15 cellular contexts compared by ENCODE assay signal in genomic region chr5:141961466-141961865, GRCh38. TPM values are rescaled to one million over a fixed set of nuclear protein-coding genes. Genes with fewer than 3 reads are reported as not detected.
A peak's percentile ranks its signal among the peaks of the same experiment; 100 is the strongest.
DNase-seq lines count a peak whose midpoint lies in the region; ATAC-seq and TF ChIP-seq lines count a peak whose summit lies in the region.
"Had no signal": no experiment of that assay in that cellular context is flagged by ENCODE, and none has a peak within 500 bp of the region (broad histone marks: within the 10 kb centered on the region; RNA-seq: fewer than 3 reads in every experiment).

No MANE protein-coding gene starts in this region.

- no peaks in the 10 kb centered on the region for H3K27me3 Mint-ChIP-seq in CD4-positive, alpha-beta memory T cell
- peaks cover 2% of the 10 kb centered on the region; the same call in 1 of the 2 replicates for H3K27me3 Mint-ChIP-seq in HFFc6 (ENCODE audit: insufficient read depth)
- H3K27me3 Mint-ChIP-seq in activated T-helper 2 cell treated with anti-CD3 and anti-CD28 coated beads, Interferon-gamma antibody, Interleukin-2, Interleukin-4, amounts not matched to agents 10 μg/mL and 5 μg/mL and 100 μg/mL, durations not matched to agents 14 hours and 24 hours and 36 hours (ENCODE audit: low read depth): no peaks in the 10 kb centered on the region
- H3K27me3 Mint-ChIP-seq in naive thymus-derived CD4-positive, alpha-beta T cell: no peaks in the 10 kb centered on the region

- TF ChIP-seq CTCF in HFFc6 (IDR thresholded peaks at IDR 0.05): no peak

- H3K4me3 Mint-ChIP-seq in CD4-positive, alpha-beta memory T cell: peak overlapping the region in 2 of 8 donors; percentile 57 to 63
- H3K4me3 Mint-ChIP-seq in HFFc6: no peak overlapping the region
- H3K4me3 Mint-ChIP-seq in activated T-helper 2 cell treated with anti-CD3 and anti-CD28 coated beads, Interferon-gamma antibody, Interleukin-2, Interleukin-4, amounts not matched to agents 10 μg/mL and 5 μg/mL and 100 μg/mL, durations not matched to agents 14 hours and 24 hours and 36 hours (ENCODE audit: low read depth): no peak overlapping the region
- peak overlapping the region in 9 of 10 donors; percentile 25 to 75 (median 53) for H3K4me3 Mint-ChIP-seq in naive thymus-derived CD4-positive, alpha-beta T cell

- H3K36me3 ChIP-seq in CD4-positive, alpha-beta memory T cell (ENCODE audit: insufficient read depth, low read length): no peaks in the 10 kb centered on the region
- no peaks in the 10 kb centered on the region for H3K36me3 ChIP-seq in naive thymus-derived CD4-positive, alpha-beta T cell (ENCODE audit: control insufficient read depth in 2 of 3, insufficient read depth in 3 of 3, low read length in 3 of 3)
- H3K36me3 ChIP-seq: heart right ventricle, suprapubic skin had no signal

- H3K27ac Mint-ChIP-seq in CD4-positive, alpha-beta memory T cell: peak overlapping the region in 4 of 7 donors; percentile 53 to 92 (median 80)
- peak overlapping the region; percentile 70; the same call in 1 of the 2 replicates for H3K27ac Mint-ChIP-seq in HFFc6
- H3K27ac Mint-ChIP-seq in activated T-helper 2 cell treated with anti-CD3 and anti-CD28 coated beads, Interferon-gamma antibody, Interleukin-2, Interleukin-4, amounts not matched to agents 10 μg/mL and 5 μg/mL and 100 μg/mL, durations not matched to agents 14 hours and 24 hours and 36 hours: peak overlapping the region; percentile 76
- peak overlapping the region; percentile 82 to 93 (median 92) for H3K27ac Mint-ChIP-seq in naive thymus-derived CD4-positive, alpha-beta T cell

- no peak for ATAC-seq in naive thymus-derived CD4-positive, alpha-beta T cell
- no peak for ATAC-seq in HG02678 (IDR thresholded peaks at IDR 0.05; ENCODE audit: unreplicated experiment)
- ATAC-seq in HG03354 (IDR thresholded peaks at IDR 0.05; ENCODE audit: poor library complexity, severe bottlenecking, unreplicated experiment): no peak

- intact Hi-C loops in CD4-positive, alpha-beta memory T cell (cut with micrococcal nuclease): no loop called here
- intact Hi-C loops in activated T-helper 2 cell treated with anti-CD3 and anti-CD28 coated beads, Interferon-gamma antibody, Interleukin-2, Interleukin-4, amounts not matched to agents 10 μg/mL and 5 μg/mL and 100 μg/mL, durations not matched to agents 14 hours and 24 hours and 36 hours (cut with micrococcal nuclease): loop anchor here (2.0 to 10.0 kb wide), 4 partner anchors 37 to 147 kb away; no protein-coding TSS in a partner anchor
- intact Hi-C loops in naive thymus-derived CD4-positive, alpha-beta T cell (cut with micrococcal nuclease): loop anchor here in 1 of 2 donors (2.0 to 10.0 kb wide), 3 partner anchors 83 to 263 kb away; partner anchors contain the start of gene PCDH1

- no peak overlapping the region for H3K4me3 ChIP-seq in CD4-positive, alpha-beta memory T cell (ENCODE audit: low read length in 2 of 2)
- H3K4me3 ChIP-seq in naive thymus-derived CD4-positive, alpha-beta T cell (ENCODE audit: low read length): peak overlapping the region; percentile 7
- H3K4me3 ChIP-seq: heart right ventricle, psoas muscle, suprapubic skin had no signal

- peak overlapping the region; percentile 22 for H3K27ac ChIP-seq in CD4-positive, alpha-beta memory T cell (ENCODE audit: low read depth, low read length)
- H3K27ac ChIP-seq in naive thymus-derived CD4-positive, alpha-beta T cell (ENCODE audit: low read depth, low read length): peak overlapping the region; percentile 50
- H3K27ac ChIP-seq: C4-2B, psoas muscle, suprapubic skin had no signal

- H3K4me1 Mint-ChIP-seq in CD4-positive, alpha-beta memory T cell: peaks cover 28 to 45% (median 36%) of the 10 kb centered on the region in 4 donors
- peaks cover 18% of the 10 kb centered on the region for H3K4me1 Mint-ChIP-seq in HFFc6 (ENCODE audit: low read depth)
- peaks cover 35% of the 10 kb centered on the region for H3K4me1 Mint-ChIP-seq in activated T-helper 2 cell treated with anti-CD3 and anti-CD28 coated beads, Interferon-gamma antibody, Interleukin-2, Interleukin-4, amounts not matched to agents 10 μg/mL and 5 μg/mL and 100 μg/mL, durations not matched to agents 14 hours and 24 hours and 36 hours (ENCODE audit: low read depth)
- H3K4me1 Mint-ChIP-seq in naive thymus-derived CD4-positive, alpha-beta T cell: peaks cover 29 to 51% (median 42%) of the 10 kb centered on the region in 7 donors

- H3K9me3 Mint-ChIP-seq in CD4-positive, alpha-beta memory T cell: no peaks in the 10 kb centered on the region
- no peaks in the 10 kb centered on the region for H3K9me3 Mint-ChIP-seq in HFFc6
- no peaks in the 10 kb centered on the region for H3K9me3 Mint-ChIP-seq in activated T-helper 2 cell treated with anti-CD3 and anti-CD28 coated beads, Interferon-gamma antibody, Interleukin-2, Interleukin-4, amounts not matched to agents 10 μg/mL and 5 μg/mL and 100 μg/mL, durations not matched to agents 14 hours and 24 hours and 36 hours
- H3K9me3 Mint-ChIP-seq in naive thymus-derived CD4-positive, alpha-beta T cell: no peaks in the 10 kb centered on the region
- H3K9me3 Mint-ChIP-seq: activated B cell treated with CpG ODN at 0.5 μM for 24 hours had no signal

- CTCF ChIA-PET in CD4-positive, alpha-beta memory T cell (lab: Charles Lee; ENCODE audit: partially characterized antibody): interaction anchor here (0.7 to 9.0 kb wide), 62 partner anchors 9 to 752 kb away, joined by 3 to 250 read pairs (median 5); partner anchors contain the start of genes DELE1, FCHSD1, NDFIP1 and PCDH1
- CTCF ChIA-PET in naive thymus-derived CD4-positive, alpha-beta T cell (lab: Charles Lee): interaction anchor here (0.6 to 6.6 kb wide), 36 partner anchors 8 to 1405 kb away, joined by 3 to 143 read pairs (median 5); partner anchors contain the start of genes ARAP3, FCHSD1, PCDH1 and RNF14

- no peaks in the 10 kb centered on the region for H3K27me3 ChIP-seq in CD4-positive, alpha-beta memory T cell (ENCODE audit: insufficient read depth, low read length)
- H3K27me3 ChIP-seq in naive thymus-derived CD4-positive, alpha-beta T cell (ENCODE audit: control insufficient read depth in 2 of 2, insufficient read depth in 2 of 2, low read length in 2 of 2): no peaks in the 10 kb centered on the region
- H3K27me3 ChIP-seq: heart right ventricle, suprapubic skin had no signal

- no peak for DNase-seq in CD4-positive, alpha-beta memory T cell
- DNase-seq in HFFc6: no peak
- DNase-seq in activated T-helper 2 cell treated with anti-CD3 and anti-CD28 coated beads, Interferon-gamma antibody, Interleukin-2, Interleukin-4, amounts not matched to agents 10 μg/mL and 5 μg/mL and 100 μg/mL, durations not matched to agents 14 hours and 24 hours and 36 hours (ENCODE audit: low spot score): no peak
- no peak for DNase-seq in naive thymus-derived CD4-positive, alpha-beta T cell
- no peak for DNase-seq in cerebellum (ENCODE audit: low spot score)
- no peak for DNase-seq in inferior parietal cortex (ENCODE audit: extremely low spot score)
- DNase-seq: dermis blood vessel endothelial cell had no signal

- H3K36me3 Mint-ChIP-seq in CD4-positive, alpha-beta memory T cell: peaks cover 0 to 1% of the 10 kb centered on the region in 2 donors
- H3K36me3 Mint-ChIP-seq in HFFc6 (ENCODE audit: low read depth): no peaks in the 10 kb centered on the region
- no peaks in the 10 kb centered on the region for H3K36me3 Mint-ChIP-seq in activated T-helper 2 cell treated with anti-CD3 and anti-CD28 coated beads, Interferon-gamma antibody, Interleukin-2, Interleukin-4, amounts not matched to agents 10 μg/mL and 5 μg/mL and 100 μg/mL, durations not matched to agents 14 hours and 24 hours and 36 hours (ENCODE audit: low read depth)
- H3K36me3 Mint-ChIP-seq in naive thymus-derived CD4-positive, alpha-beta T cell: peaks cover 0 to 3% (median 0%) of the 10 kb centered on the region in 5 donors

- POLR2A ChIA-PET in CD4-positive, alpha-beta memory T cell (lab: Charles Lee; ENCODE audit: partially characterized antibody): interaction anchor here (0.6 to 7.3 kb wide), 24 partner anchors 8 to 325 kb away, joined by 3 to 103 read pairs (median 6); partner anchors contain the start of genes ARAP3, DELE1, FCHSD1 and GNPDA1
- POLR2A ChIA-PET in naive thymus-derived CD4-positive, alpha-beta T cell (lab: Charles Lee): interaction anchor here (1.0 to 3.3 kb wide), 17 partner anchors 8 to 368 kb away, joined by 3 to 55 read pairs (median 5); partner anchors contain the start of genes ARAP3, DELE1 and RNF14

- H3K4me1 ChIP-seq in CD4-positive, alpha-beta memory T cell (ENCODE audit: insufficient read depth, low read length): peaks cover 45% of the 10 kb centered on the region
- H3K4me1 ChIP-seq in naive thymus-derived CD4-positive, alpha-beta T cell (ENCODE audit: control insufficient read depth in 2 of 2, insufficient read depth in 2 of 2, low read length in 2 of 2): peaks cover 30 to 43% of the 10 kb centered on the region in 2 donors

- H3K9me3 ChIP-seq in CD4-positive, alpha-beta memory T cell (ENCODE audit: control insufficient read depth in 1 of 2, low read length in 2 of 2): no peaks in the 10 kb centered on the region
- H3K9me3 ChIP-seq in naive thymus-derived CD4-positive, alpha-beta T cell (ENCODE audit: control insufficient read depth in 2 of 3, low read length in 3 of 3): no peaks in the 10 kb centered on the region
- H3K9me3 ChIP-seq: heart right ventricle, psoas muscle, suprapubic skin had no signal

RNA-seq across cellular contexts. Expression of gene PCDH12, which starts 3.5 kb away (rescaled TPM):
- not detected for total RNA-seq in CD4-positive, alpha-beta memory T cell
- polyA plus RNA-seq in CD4-positive, alpha-beta memory T cell: under 1 TPM; 0.13 to 0.31 TPM
- total RNA-seq in HFFc6 (2021; fragmentation: NEBNext Ultra II Directional; extraction: Animal tissue kit (Norgen Biotek cat#: 25700)): under 1 TPM in 4 of 6 experiments, not detected in 2; 0.02 to 0.71 (median 0.08) TPM
- total RNA-seq in activated T-helper 2 cell treated with anti-CD3 and anti-CD28 coated beads, Interferon-gamma antibody, Interleukin-2, Interleukin-4, amounts not matched to agents 10 μg/mL and 5 μg/mL and 100 μg/mL, durations not matched to agents 14 hours and 24 hours and 36 hours: 1.1 and 1.3 TPM in 2 replicates
- total RNA-seq in naive thymus-derived CD4-positive, alpha-beta T cell: 1 to 10 TPM in 1 of 5 experiments, under 1 TPM in 1, not detected in 3; 0.78 to 1.5 TPM
- under 1 TPM; 0.11 to 0.29 TPM for polyA plus RNA-seq in naive thymus-derived CD4-positive, alpha-beta T cell
- total RNA-seq in cerebellum: 4.2 TPM
- total RNA-seq: activated B cell treated with CpG ODN at 0.5 μM for 24 hours, kidney epithelial cell had no signal

RNA-seq across cellular contexts. Expression of gene RNF14, which starts 7.4 kb away (rescaled TPM):
- total RNA-seq in CD4-positive, alpha-beta memory T cell: 10 to 100 TPM; 35.4 to 38.5 TPM
- 10 to 100 TPM; 52.0 TPM for polyA plus RNA-seq in CD4-positive, alpha-beta memory T cell
- total RNA-seq in HFFc6 (2021; fragmentation: NEBNext Ultra II Directional; extraction: Animal tissue kit (Norgen Biotek cat#: 25700)): 10 to 100 TPM; 56.0 to 65.5 (median 63.0) TPM
- 22.0 and 24.1 TPM in 2 replicates for total RNA-seq in activated T-helper 2 cell treated with anti-CD3 and anti-CD28 coated beads, Interferon-gamma antibody, Interleukin-2, Interleukin-4, amounts not matched to agents 10 μg/mL and 5 μg/mL and 100 μg/mL, durations not matched to agents 14 hours and 24 hours and 36 hours
- total RNA-seq in naive thymus-derived CD4-positive, alpha-beta T cell: 10 to 100 TPM; 14.7 to 32.0 (median 24.8) TPM
- polyA plus RNA-seq in naive thymus-derived CD4-positive, alpha-beta T cell: 10 to 100 TPM; 33.0 to 40.2 TPM
- total RNA-seq in cerebellum: 48.8 TPM

RNA-seq across cellular contexts. Expression of gene DELE1, which starts 37.8 kb away (rescaled TPM):
- total RNA-seq in CD4-positive, alpha-beta memory T cell: 10 to 100 TPM; 73.2 to 83.1 TPM
- polyA plus RNA-seq in CD4-positive, alpha-beta memory T cell: 10 to 100 TPM; 31.4 to 44.3 TPM
- 10 to 100 TPM; 44.4 to 54.2 (median 46.7) TPM for total RNA-seq in HFFc6 (2021; fragmentation: NEBNext Ultra II Directional; extraction: Animal tissue kit (Norgen Biotek cat#: 25700))
- total RNA-seq in activated T-helper 2 cell treated with anti-CD3 and anti-CD28 coated beads, Interferon-gamma antibody, Interleukin-2, Interleukin-4, amounts not matched to agents 10 μg/mL and 5 μg/mL and 100 μg/mL, durations not matched to agents 14 hours and 24 hours and 36 hours: 74.1 and 76.8 TPM in 2 replicates
- 100 to 1,000 TPM in 1 of 5 experiments, 10 to 100 TPM in 4; 77.3 to 101 (median 88.2) TPM for total RNA-seq in naive thymus-derived CD4-positive, alpha-beta T cell
- 10 to 100 TPM; 26.4 to 29.9 TPM for polyA plus RNA-seq in naive thymus-derived CD4-positive, alpha-beta T cell
- 50.6 TPM for total RNA-seq in cerebellum

RNA-seq across cellular contexts. Expression of gene GNPDA1, which starts 51.4 kb away (rescaled TPM):
- 10 to 100 TPM; 23.0 to 24.1 TPM for total RNA-seq in CD4-positive, alpha-beta memory T cell
- 10 to 100 TPM; 25.8 to 38.6 TPM for polyA plus RNA-seq in CD4-positive, alpha-beta memory T cell
- 10 to 100 TPM; 25.1 to 32.6 (median 30.0) TPM for total RNA-seq in HFFc6 (2021; fragmentation: NEBNext Ultra II Directional; extraction: Animal tissue kit (Norgen Biotek cat#: 25700))
- 35.8 and 43.7 TPM in 2 replicates for total RNA-seq in activated T-helper 2 cell treated with anti-CD3 and anti-CD28 coated beads, Interferon-gamma antibody, Interleukin-2, Interleukin-4, amounts not matched to agents 10 μg/mL and 5 μg/mL and 100 μg/mL, durations not matched to agents 14 hours and 24 hours and 36 hours
- 10 to 100 TPM; 13.3 to 60.4 (median 26.4) TPM for total RNA-seq in naive thymus-derived CD4-positive, alpha-beta T cell
- 10 to 100 TPM; 37.9 to 47.7 TPM for polyA plus RNA-seq in naive thymus-derived CD4-positive, alpha-beta T cell
- total RNA-seq in cerebellum: 21.1 TPM

Comparison
In these comparisons a context has a peak if more than half of its experiments do, and no peak if none do; other contexts are left out.
1. H3K4me3 Mint-ChIP-seq: peak in naive thymus-derived CD4-positive, alpha-beta T cell (9 of 10); none in HFFc6 (single experiment) and activated T-helper 2 cell treated with anti-CD3 and anti-CD28 coated beads, Interferon-gamma antibody, Interleukin-2, Interleukin-4, amounts not matched to agents 10 μg/mL and 5 μg/mL and 100 μg/mL, durations not matched to agents 14 hours and 24 hours and 36 hours (single experiment).
2. Peak in every context shown above with its lines, with median percentiles within 50 percentile points of each other: H3K27ac Mint-ChIP-seq.